In genomic region chr2:36414307-36414706, GRCh38 we compare ENCODE assay signal across 14 cellular contexts. TPM values are rescaled to one million over a fixed set of nuclear protein-coding genes. Genes with fewer than 3 reads are reported as not detected.
DNase-seq lines count a peak whose midpoint lies in the region; TF ChIP-seq lines count a peak whose summit lies in the region.
"Had no signal": no experiment of that assay in that cellular context is flagged by ENCODE, and none has a peak within 500 bp of the region (broad histone marks: within the 10 kb centered on the region; RNA-seq: fewer than 3 reads in every experiment).

No MANE protein-coding gene starts in this region.

- peak overlapping the region; percentile 40; the same call in 1 of the 2 replicates for H3K4me3 Mint-ChIP-seq in HFFc6

- H2BK15ac ChIP-seq in mesenchymal stem cell (ENCODE audit: low read depth, poor library complexity, severe bottlenecking), result no peak overlapping the region

- 93% methylated on average over 4 of the region's 4 CpGs for WGBS in mesenchymal stem cell
- 82 to 90% (median 84%) methylated on average over 4 of the region's 4 CpGs for WGBS in spleen, 5 donors

- peak overlapping the region in 1 of 2 experiments; percentile 54 for H3K18ac ChIP-seq in mesenchymal stem cell (ENCODE audit: low read depth in 1 of 2, low read length in 2 of 2)

- no peak overlapping the region for H3K9ac ChIP-seq in mesenchymal stem cell (ENCODE audit: low read length)

- H3K4ac ChIP-seq in mesenchymal stem cell (ENCODE audit: low read depth in 1 of 2, low read length in 2 of 2), result no peak overlapping the region

- H3K36me3 ChIP-seq in brain microvascular endothelial cell (replicated peaks) (no peaks in the 10 kb centered on the region), mesenchymal stem cell (ENCODE audit: control insufficient read depth in 1 of 2, insufficient read depth in 2 of 2, low read depth in 1 of 2, low read length in 2 of 2) (peaks cover 0 to 3% of the 10 kb centered on the region in 2 experiments), spleen (no peaks in the 10 kb centered on the region)

- in situ Hi-C loops in brain microvascular endothelial cell (cut with HindIII; ENCODE audit: low pct_ligation_motif_present, low sequenced_read_pairs), result no loop called here
- in situ Hi-C loops in GM13977 (cut with MboI; ENCODE audit: low pct_unique_long_range_greater_than_20kb, low sequenced_read_pairs, unreplicated experiment), result no loop called here

- peak overlapping the region; percentile 78 for H3K27ac ChIP-seq in brain microvascular endothelial cell
- H3K27ac ChIP-seq in mesenchymal stem cell (ENCODE audit: low read length, poor library complexity, severe bottlenecking), result no peak overlapping the region
- peak overlapping the region; percentile 29 to 81 (median 64) for H3K27ac ChIP-seq in spleen

- H3K9me3 ChIP-seq in mesenchymal stem cell (ENCODE audit: control insufficient read depth, low read length) (no peaks in the 10 kb centered on the region), spleen (no peaks in the 10 kb centered on the region)

- no peak overlapping the region for H3K14ac ChIP-seq in mesenchymal stem cell (ENCODE audit: low read length in 2 of 2)

- H2AK5ac ChIP-seq in mesenchymal stem cell (ENCODE audit: low read length, severe bottlenecking), result peak overlapping the region; percentile 40

- no peak overlapping the region for H2AFZ ChIP-seq in mesenchymal stem cell (ENCODE audit: low read depth, low read length)

- H3K27me3 ChIP-seq in brain microvascular endothelial cell (replicated peaks), result no peaks in the 10 kb centered on the region
- H3K27me3 ChIP-seq in mesenchymal stem cell (ENCODE audit: control insufficient read depth in 1 of 2, insufficient read depth in 1 of 2, low read length in 2 of 2), result no peaks in the 10 kb centered on the region
- H3K27me3 ChIP-seq in spleen (replicated peaks in 1 of 7), result no peaks in the 10 kb centered on the region

- H3K36me3 Mint-ChIP-seq in HFFc6 (ENCODE audit: low read depth), result peaks cover 79% of the 10 kb centered on the region

- TF ChIP-seq POLR2A in spleen (IDR thresholded peaks at IDR 0.05), result no peak

- no peak overlapping the region for H4K91ac ChIP-seq in mesenchymal stem cell (ENCODE audit: low read length)

- peaks cover 97% of the 10 kb centered on the region for H3K4me1 Mint-ChIP-seq in HFFc6 (ENCODE audit: low read depth)

- intact Hi-C loops in spleen (cut with DNase I; ENCODE audit: low total_unique reads), result no loop called here

- no peak overlapping the region for H2BK12ac ChIP-seq in mesenchymal stem cell (ENCODE audit: low read length in 2 of 2)

- no peak overlapping the region for H2BK120ac ChIP-seq in mesenchymal stem cell (ENCODE audit: low read depth, low read length)

- H3K4me3 ChIP-seq in brain microvascular endothelial cell (ENCODE audit: low read depth, low read length), result no peak overlapping the region
- H3K4me3 ChIP-seq in mesenchymal stem cell (ENCODE audit: insufficient read depth in 1 of 2, low read depth in 1 of 2, low read length in 2 of 2), result no peak overlapping the region
- H3K4me3 ChIP-seq in spleen, result no peak overlapping the region

- no peak overlapping the region for H3K23ac ChIP-seq in mesenchymal stem cell (ENCODE audit: low read length in 2 of 2)

- H3K4me2 ChIP-seq in mesenchymal stem cell (ENCODE audit: low read length, poor library complexity, severe bottlenecking), result no peak overlapping the region

- no peak for DNase-seq in HFFc6
- DNase-seq in brain microvascular endothelial cell, result no peak
- DNase-seq in mesenchymal stem cell, result no peak
- no peak for DNase-seq in spleen
- no peak for DNase-seq in RKO (ENCODE audit: low spot score)
- no peak for DNase-seq in stimulated activated CD4-positive, alpha-beta T cell treated with anti-CD3 and anti-CD28 coated beads, Interleukin-15, amount 100 ng/mL, for 24 hours
- no peak for DNase-seq in stimulated activated CD4-positive, alpha-beta T cell treated with anti-CD3 and anti-CD28 coated beads, Interleukin-4, amount 100 ng/mL, for 24 hours
- no peak for DNase-seq in GM13977 (ENCODE audit: low spot score)
- DNase-seq: C1 segment of cervical spinal cord, DMS153, NCI-H1436 treated with DMSO at 0.1 percent for 48 hours, NCI-H2107, NCI-H226, NCI-H526 treated with DMSO at 0.1 percent for 48 hours had no signal

- TF ChIP-seq CTCF in HFFc6 (IDR thresholded peaks at IDR 0.05) (no peak), brain microvascular endothelial cell (IDR thresholded peaks at IDR 0.05; ENCODE audit: low read depth, low read length, missing control alignments) (no peak), spleen (IDR thresholded peaks at IDR 0.05 in 8 of 11, conservative IDR thresholded peaks at IDR 0.05 in 3 of 11) (no peak), GM13977 (IDR thresholded peaks at IDR 0.05; ENCODE audit: extremely low read depth, insufficient read depth, missing control alignments) (no peak)

- H3K4me1 ChIP-seq in mesenchymal stem cell (ENCODE audit: control insufficient read depth, insufficient read depth, low read depth, low read length), result peaks cover 5% of the 10 kb centered on the region
- peaks cover 12 to 85% (median 54%) of the 10 kb centered on the region in 6 donors for H3K4me1 ChIP-seq in spleen

- H3K27ac Mint-ChIP-seq in HFFc6, result peak overlapping the region; percentile 74

- H3K79me1 ChIP-seq in mesenchymal stem cell (replicated peaks; ENCODE audit: low read length, poor library complexity, severe bottlenecking), result peaks cover 12% of the 10 kb centered on the region

- no peaks in the 10 kb centered on the region for H3K9me3 Mint-ChIP-seq in HFFc6

- peaks cover 45% of the 10 kb centered on the region for H3K27me3 Mint-ChIP-seq in HFFc6 (ENCODE audit: insufficient read depth)

- H4K8ac ChIP-seq in mesenchymal stem cell (ENCODE audit: low read length), result no peak overlapping the region

- no peak overlapping the region for H2BK5ac ChIP-seq in mesenchymal stem cell (ENCODE audit: low read depth, low read length, poor library complexity, severe bottlenecking)

RNA-seq across cellular contexts. Expression of gene CRIM1, which starts 58.7 kb away (rescaled TPM):
- total RNA-seq in HFFc6 (2021; fragmentation: NEBNext Ultra II Directional; extraction: Animal tissue kit (Norgen Biotek cat#: 25700)), result 100 to 1,000 TPM; 731 to 946 (median 839) TPM
- 70.6 TPM for polyA plus RNA-seq in mesenchymal stem cell (2013, experiment 1 of 2)
- 70.6 TPM for polyA plus RNA-seq in mesenchymal stem cell (2013, experiment 2 of 2)
- 100 to 1,000 TPM in 6 of 7 donors, 10 to 100 TPM in 1; 91.5 to 213 (median 120) TPM for total RNA-seq in spleen
- polyA plus RNA-seq in spleen, result 10 to 100 TPM in 1 of 3 donors, 1 to 10 TPM in 2; 7.1 to 14.1 (median 7.1) TPM
